8 cellular contexts compared by ENCODE assay signal in the genomic region with DNA sequence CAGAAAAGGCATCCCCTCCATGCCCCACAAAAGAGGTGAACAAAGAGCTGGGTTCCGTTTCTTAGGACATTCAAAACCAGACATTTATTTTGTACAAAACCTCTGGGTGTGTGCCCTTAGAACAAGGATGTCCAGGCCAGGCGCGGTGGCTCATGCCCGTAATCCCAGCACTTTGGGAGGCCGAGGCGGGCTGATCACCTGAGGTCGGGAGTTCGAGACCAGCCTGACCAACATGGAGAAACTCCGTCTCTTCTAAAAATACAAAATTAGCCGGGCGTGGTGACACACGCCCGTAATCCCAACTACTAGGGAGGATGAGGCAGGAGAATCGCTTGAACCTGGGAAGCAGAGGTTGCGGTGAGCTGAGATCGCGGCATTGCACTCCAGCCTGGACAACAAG. TPM values are rescaled to one million over a fixed set of nuclear protein-coding genes. Genes with fewer than 3 reads are reported as not detected.
DNase-seq lines count a peak whose midpoint lies in the region; ATAC-seq and TF ChIP-seq lines count a peak whose summit lies in the region.
"Not testable (repeated sequence)": the region's sequence is repeated elsewhere in the genome, so short reads cannot be mapped to it uniquely, and the experiment has no call there.

No MANE protein-coding gene starts in this region.

- H3K27ac ChIP-seq in MM.1S (ENCODE audit: low read length); psoas muscle; uterus: not testable (repeated sequence)
- H3K27ac ChIP-seq in fibroblast of lung (ENCODE audit: insufficient read depth, low read length), result peak overlapping the region; percentile 8

- CTCF ChIA-PET in activated CD4-positive, alpha-beta T cell treated with anti-CD3 and anti-CD28 coated beads, Interleukin-2, amount 10 ng/mL, durations not matched to agents 7 days and 5 days (lab: Charles Lee), result interaction anchor here (1.0 to 2.6 kb wide), 5 partner anchors 13 to 27 kb away, joined by 4 to 13 read pairs (median 7); no protein-coding TSS in a partner anchor
- CTCF ChIA-PET in MCF 10A (lab: Yijun Ruan, JAX), result interaction anchor here (0.6 to 1.6 kb wide), 4 partner anchors 14 to 106 kb away, joined by 3 to 6 read pairs (median 3); no protein-coding TSS in a partner anchor

- not testable (repeated sequence) for H2AFZ ChIP-seq in MM.1S (ENCODE audit: low read length); fibroblast of lung (ENCODE audit: low read length)

- peak overlapping the region; percentile 97 for H3K4me3 Mint-ChIP-seq in activated CD4-positive, alpha-beta T cell treated with anti-CD3 and anti-CD28 coated beads, Interleukin-2, amount 10 ng/mL, durations not matched to agents 7 days and 5 days
- H3K4me3 Mint-ChIP-seq in MCF 10A (ENCODE audit: unreplicated experiment) (peak overlapping the region; percentile 89), memory B cell (peak overlapping the region; percentile 92)

- POLR2A ChIA-PET in activated CD4-positive, alpha-beta T cell treated with anti-CD3 and anti-CD28 coated beads, Interleukin-2, amount 10 ng/mL, durations not matched to agents 7 days and 5 days (lab: Charles Lee), result not testable (repeated sequence)
- POLR2A ChIA-PET in MCF 10A (lab: Yijun Ruan, JAX), result interaction anchor here (0.7 to 3.8 kb wide), 8 partner anchors 9 to 798 kb away, joined by 3 to 20 read pairs (median 6); partner anchors contain the start of genes DOLPP1 and MIGA2

- 91 to 94% (median 91%) methylated on average over 17 of the region's 17 CpGs for WGBS in psoas muscle, 3 donors

- H3K4me3 ChIP-seq in MM.1S (ENCODE audit: low read length) (peak overlapping the region; percentile 79), fibroblast of lung (replicated peaks in 1 of 4; ENCODE audit: control extremely low read depth in 1 of 4, insufficient read depth in 1 of 4, low read depth in 3 of 4, low read length in 4 of 4) (peak overlapping the region; percentile 79 to 90 (median 86)), psoas muscle (peak overlapping the region; percentile 83), uterus (peak overlapping the region; percentile 78 to 96)

- BruUV-seq in MCF 10A (replicated peaks; lab: Mats Ljungman, UMichigan), result not testable (repeated sequence)

- peak overlapping the region; percentile 97 for H3K27ac Mint-ChIP-seq in activated CD4-positive, alpha-beta T cell treated with anti-CD3 and anti-CD28 coated beads, Interleukin-2, amount 10 ng/mL, durations not matched to agents 7 days and 5 days
- H3K27ac Mint-ChIP-seq in MCF 10A (ENCODE audit: low read depth, unreplicated experiment); memory B cell: not testable (repeated sequence)

- not testable (repeated sequence) for DNase-seq in MM.1S; activated CD4-positive, alpha-beta T cell treated with anti-CD3 and anti-CD28 coated beads, Interleukin-2, amount 10 ng/mL, durations not matched to agents 7 days and 5 days; MCF 10A (ENCODE audit: unreplicated experiment); fibroblast of lung (ENCODE audit: low read depth in 2 of 2); memory B cell (ENCODE audit: low spot score in 2 of 2); psoas muscle; uterus

- peak overlapping the region; percentile 98; the same call in 1 of the 2 replicates for H3K9ac ChIP-seq in ES-I3 (ENCODE audit: low read depth, low read length)
- not testable (repeated sequence) for H3K9ac ChIP-seq in MM.1S (ENCODE audit: low read length); fibroblast of lung (ENCODE audit: insufficient read depth, low read length)

- TF ChIP-seq POLR2A in uterus (IDR thresholded peaks at IDR 0.05), result not testable (repeated sequence)

- not testable (repeated sequence) for H3K36me3 Mint-ChIP-seq in activated CD4-positive, alpha-beta T cell treated with anti-CD3 and anti-CD28 coated beads, Interleukin-2, amount 10 ng/mL, durations not matched to agents 7 days and 5 days (ENCODE audit: low read depth); MCF 10A (ENCODE audit: insufficient read depth, unreplicated experiment); memory B cell

- not testable (repeated sequence) for H3K9me2 ChIP-seq in MM.1S (replicated peaks; ENCODE audit: insufficient read depth, low read length)

- not testable (repeated sequence) for H3K36me3 ChIP-seq in ES-I3 (ENCODE audit: insufficient read depth, low read length); MM.1S (replicated peaks; ENCODE audit: insufficient read depth, low read length); fibroblast of lung (ENCODE audit: control insufficient read depth, insufficient read depth, low read length); psoas muscle (ENCODE audit: insufficient read depth in 1 of 2, low read depth in 1 of 2); uterus

- not testable (repeated sequence) for H3K27me3 Mint-ChIP-seq in activated CD4-positive, alpha-beta T cell treated with anti-CD3 and anti-CD28 coated beads, Interleukin-2, amount 10 ng/mL, durations not matched to agents 7 days and 5 days; MCF 10A (ENCODE audit: insufficient read depth, unreplicated experiment); memory B cell

- H3K79me2 ChIP-seq in MM.1S (ENCODE audit: low read length) (peaks cover 60% of the 10 kb centered on the region), fibroblast of lung (ENCODE audit: control insufficient read depth, insufficient read depth, low read length) (peaks cover 28% of the 10 kb centered on the region)

- intact Hi-C loops in MCF 10A (cut with micrococcal nuclease); psoas muscle (cut with DNase I); uterus (cut with DNase I; ENCODE audit: low total_unique reads): not testable (repeated sequence)

- H3K4me2 ChIP-seq in MM.1S (ENCODE audit: low read depth, low read length) (peak overlapping the region; percentile 62), fibroblast of lung (ENCODE audit: extremely low read depth, insufficient read depth, low read length) (peak overlapping the region; percentile 61)

- H3F3A ChIP-seq in MM.1S (ENCODE audit: insufficient read depth, low read length), result not testable (repeated sequence)

- H3K4me1 Mint-ChIP-seq in activated CD4-positive, alpha-beta T cell treated with anti-CD3 and anti-CD28 coated beads, Interleukin-2, amount 10 ng/mL, durations not matched to agents 7 days and 5 days, result peaks cover 41% of the 10 kb centered on the region
- peaks cover 18% of the 10 kb centered on the region for H3K4me1 Mint-ChIP-seq in MCF 10A (ENCODE audit: insufficient read depth, unreplicated experiment)
- H3K4me1 Mint-ChIP-seq in memory B cell, result not testable (repeated sequence)

- ATAC-seq in memory B cell (ENCODE audit: low read depth); psoas muscle: not testable (repeated sequence)

- H3K4me1 ChIP-seq in ES-I3 (ENCODE audit: insufficient read depth, low read length); MM.1S (ENCODE audit: low read length); fibroblast of lung (ENCODE audit: control insufficient read depth, extremely low read depth, insufficient read depth, low read length); uterus: not testable (repeated sequence)
- peaks cover 48% of the 10 kb centered on the region for H3K4me1 ChIP-seq in psoas muscle

- TF ChIP-seq CTCF in MM.1S (IDR thresholded peaks at IDR 0.05; ENCODE audit: low read length); MCF 10A (IDR thresholded peaks at IDR 0.05; ENCODE audit: unreplicated experiment); fibroblast of lung (conservative IDR thresholded peaks at IDR 0.05 in 1 of 2, IDR thresholded peaks at IDR 0.05 in 1 of 2; ENCODE audit: low read depth in 1 of 2, low read length in 2 of 2); psoas muscle (IDR thresholded peaks at IDR 0.05); uterus (IDR thresholded peaks at IDR 0.05): not testable (repeated sequence)

- H4K20me1 ChIP-seq in MM.1S (ENCODE audit: insufficient read depth, low read length); fibroblast of lung (ENCODE audit: control insufficient read depth, extremely low read depth, insufficient read depth, low read length): not testable (repeated sequence)

- not testable (repeated sequence) for H3K9me3 Mint-ChIP-seq in activated CD4-positive, alpha-beta T cell treated with anti-CD3 and anti-CD28 coated beads, Interleukin-2, amount 10 ng/mL, durations not matched to agents 7 days and 5 days; MCF 10A (ENCODE audit: unreplicated experiment); memory B cell

- not testable (repeated sequence) for H3K27me3 ChIP-seq in MM.1S (replicated peaks; ENCODE audit: insufficient read depth, low read length); fibroblast of lung (ENCODE audit: control insufficient read depth, insufficient read depth, low read length); psoas muscle (ENCODE audit: insufficient read depth in 3 of 3, low read length in 2 of 3); uterus

- H3K9me3 ChIP-seq in ES-I3 (ENCODE audit: control insufficient read depth, insufficient read depth, low read length); MM.1S (replicated peaks; ENCODE audit: insufficient read depth, low read length); fibroblast of lung (ENCODE audit: control insufficient read depth, insufficient read depth, low read depth, low read length); psoas muscle; uterus: not testable (repeated sequence)

RNA-seq across cellular contexts. Expression of gene PTPA, which starts 1.3 kb away (rescaled TPM):
- total RNA-seq in activated CD4-positive, alpha-beta T cell treated with anti-CD3 and anti-CD28 coated beads, Interleukin-2, amount 10 ng/mL, durations not matched to agents 7 days and 5 days, result 100 to 1,000 TPM in 1 of 2 experiments, 10 to 100 TPM in 1; 96.4 to 111 TPM
- total RNA-seq in MCF 10A (2022) (90.8 and 91.8 TPM in 2 replicates), fibroblast of lung (159 and 203 TPM in 2 replicates), psoas muscle (100 to 1,000 TPM in 2 of 4 donors, 10 to 100 TPM in 2; 95.1 to 110 (median 102) TPM), uterus (100 to 1,000 TPM in 1 of 4 donors, 10 to 100 TPM in 3; 28.9 to 107 (median 62.1) TPM)
- polyA plus RNA-seq in fibroblast of lung (189 and 190 TPM in 2 replicates), psoas muscle (100 to 1,000 TPM in 1 of 3 donors, 10 to 100 TPM in 2; 54.1 to 109 (median 83.1) TPM)
- polyA plus RNA-seq in fibroblast of lung (2012), result 186 and 250 TPM in 2 replicates
- polyA minus RNA-seq in fibroblast of lung (ENCODE audit: low replicate concordance), result 246 and 273 TPM in 2 replicates

RNA-seq across cellular contexts. Expression of gene CRAT, which starts 1.9 kb away (rescaled TPM):
- 10 to 100 TPM; 20.4 to 25.2 TPM for total RNA-seq in activated CD4-positive, alpha-beta T cell treated with anti-CD3 and anti-CD28 coated beads, Interleukin-2, amount 10 ng/mL, durations not matched to agents 7 days and 5 days
- total RNA-seq in MCF 10A (2022) (14.5 and 17.0 TPM in 2 replicates), fibroblast of lung (33.6 and 45.1 TPM in 2 replicates), psoas muscle (100 to 1,000 TPM; 123 to 229 (median 164) TPM), uterus (10 to 100 TPM; 20.0 to 42.4 (median 27.4) TPM)
- polyA plus RNA-seq in fibroblast of lung (34.0 and 37.4 TPM in 2 replicates), psoas muscle (100 to 1,000 TPM in 2 of 3 donors, 10 to 100 TPM in 1; 88.7 to 106 (median 100) TPM)
- polyA plus RNA-seq in fibroblast of lung (2012), result 52.6 and 59.0 TPM in 2 replicates
- 109 and 121 TPM in 2 replicates for polyA minus RNA-seq in fibroblast of lung (ENCODE audit: low replicate concordance)

RNA-seq across cellular contexts. Expression of gene DOLPP1, which starts 31.6 kb away (rescaled TPM):
- 10 to 100 TPM; 19.5 to 19.6 TPM for total RNA-seq in activated CD4-positive, alpha-beta T cell treated with anti-CD3 and anti-CD28 coated beads, Interleukin-2, amount 10 ng/mL, durations not matched to agents 7 days and 5 days
- total RNA-seq in MCF 10A (2022) (16.3 and 18.5 TPM in 2 replicates), fibroblast of lung (4.9 and 7.4 TPM in 2 replicates), psoas muscle (1 to 10 TPM; 2.1 to 4.7 (median 4.2) TPM), uterus (10 to 100 TPM in 1 of 4 donors, 1 to 10 TPM in 2, not detected in 1; 1.0 to 10.2 (median 9.7) TPM)
- polyA plus RNA-seq in fibroblast of lung (9.7 and 12.2 TPM in 2 replicates), psoas muscle (1 to 10 TPM; 2.3 to 5.2 (median 4.7) TPM)
- polyA plus RNA-seq in fibroblast of lung (2012), result 10.4 and 13.3 TPM in 2 replicates
- 20.6 and 27.9 TPM in 2 replicates for polyA minus RNA-seq in fibroblast of lung (ENCODE audit: low replicate concordance)
